In genomic region chr3:196499807-196500524, GRCh38 we compare ENCODE assay signal across 10 cellular contexts. TPM values are rescaled to one million over a fixed set of nuclear protein-coding genes. Genes with fewer than 3 reads are reported as not detected.
DNase-seq lines count a peak whose midpoint lies in the region; FAIRE-seq and TF ChIP-seq lines count a peak whose summit lies in the region.
"Had no signal": no experiment of that assay in that cellular context is flagged by ENCODE, and none has a peak within 500 bp of the region (broad histone marks: within the 10 kb centered on the region; RNA-seq: fewer than 3 reads in every experiment).

No MANE protein-coding gene starts in this region.

- TF ChIP-seq POLR2A in suprapubic skin (IDR thresholded peaks at IDR 0.05): no peak

- H3K4me3 Mint-ChIP-seq in activated CD4-positive, alpha-beta T cell treated with anti-CD3 and anti-CD28 coated beads, Interleukin-2, amount 10 ng/mL, durations not matched to agents 24 days and 14 days: peak overlapping the region; percentile 98
- H3K4me3 Mint-ChIP-seq in activated naive CD4-positive, alpha-beta T cell treated with anti-CD3 and anti-CD28 coated beads, Interleukin-2, amount 10 ng/mL, durations not matched to agents 7 days and 5 days: peak overlapping the region; percentile 98

- 70% methylated on average over 11 of the region's 11 CpGs for WGBS in suprapubic skin

- no peaks in the 10 kb centered on the region for H3K27me3 ChIP-seq in suprapubic skin

- CTCF ChIA-PET in activated naive CD4-positive, alpha-beta T cell treated with anti-CD3 and anti-CD28 coated beads, Interleukin-2, amount 10 ng/mL, durations not matched to agents 7 days and 5 days (lab: Charles Lee): no interaction called here

- peak overlapping the region; percentile 87 for H3K27ac Mint-ChIP-seq in activated CD4-positive, alpha-beta T cell treated with anti-CD3 and anti-CD28 coated beads, Interleukin-2, amount 10 ng/mL, durations not matched to agents 24 days and 14 days
- peak overlapping the region; percentile 56 for H3K27ac Mint-ChIP-seq in activated naive CD4-positive, alpha-beta T cell treated with anti-CD3 and anti-CD28 coated beads, Interleukin-2, amount 10 ng/mL, durations not matched to agents 7 days and 5 days

- H3K36me3 ChIP-seq in kidney (ENCODE audit: control insufficient read depth in 1 of 2, insufficient read depth in 2 of 2, low read length in 2 of 2): no peaks in the 10 kb centered on the region
- H3K36me3 ChIP-seq in suprapubic skin: no peaks in the 10 kb centered on the region

- H3K9ac ChIP-seq in kidney (ENCODE audit: low read length in 2 of 2): peak overlapping the region in 1 of 2 donors; percentile 49

- H3K27ac ChIP-seq in kidney (ENCODE audit: low read depth in 2 of 2, low read length in 2 of 2): no peak overlapping the region
- H3K27ac ChIP-seq in suprapubic skin: no peak overlapping the region

- H3K4me1 ChIP-seq in kidney (ENCODE audit: control insufficient read depth in 1 of 2, insufficient read depth in 1 of 2, low read depth in 1 of 2, low read length in 2 of 2): peaks cover 3 to 8% of the 10 kb centered on the region in 2 donors
- H3K4me1 ChIP-seq in suprapubic skin: peaks cover 43% of the 10 kb centered on the region

- no peak for TF ChIP-seq CTCF in kidney (IDR thresholded peaks at IDR 0.05; ENCODE audit: borderline replicate concordance, extremely low read depth, insufficient read depth)
- no peak for TF ChIP-seq CTCF in suprapubic skin (IDR thresholded peaks at IDR 0.05)

- TF ChIP-seq EP300 in suprapubic skin (IDR thresholded peaks at IDR 0.05): no peak

- H3K36me3 Mint-ChIP-seq in activated CD4-positive, alpha-beta T cell treated with anti-CD3 and anti-CD28 coated beads, Interleukin-2, amount 10 ng/mL, durations not matched to agents 24 days and 14 days (ENCODE audit: low read depth): peaks cover 56% of the 10 kb centered on the region
- H3K36me3 Mint-ChIP-seq in activated naive CD4-positive, alpha-beta T cell treated with anti-CD3 and anti-CD28 coated beads, Interleukin-2, amount 10 ng/mL, durations not matched to agents 7 days and 5 days: peaks cover 63% of the 10 kb centered on the region

- FAIRE-seq in kidney (lab: Jason Lieb, UNC): no peak

- H3K9me3 Mint-ChIP-seq in activated CD4-positive, alpha-beta T cell treated with anti-CD3 and anti-CD28 coated beads, Interleukin-2, amount 10 ng/mL, durations not matched to agents 24 days and 14 days: no peaks in the 10 kb centered on the region
- no peaks in the 10 kb centered on the region for H3K9me3 Mint-ChIP-seq in activated naive CD4-positive, alpha-beta T cell treated with anti-CD3 and anti-CD28 coated beads, Interleukin-2, amount 10 ng/mL, durations not matched to agents 7 days and 5 days

- peak overlapping the region; percentile 24 to 57 for H3K4me3 ChIP-seq in kidney (ENCODE audit: low read length in 2 of 2)
- H3K4me3 ChIP-seq in suprapubic skin: peak overlapping the region; percentile 92

- intact Hi-C loops in activated CD4-positive, alpha-beta T cell treated with anti-CD3 and anti-CD28 coated beads, Interleukin-2, amount 10 ng/mL, durations not matched to agents 24 days and 14 days (cut with micrococcal nuclease): loop anchor here (5.0 kb wide), 4 partner anchors 88 to 593 kb away; partner anchors contain the start of genes TFRC and TNK2
- intact Hi-C loops in kidney (cut with DNase I): no loop called here

- peaks cover 43% of the 10 kb centered on the region for H3K4me1 Mint-ChIP-seq in activated CD4-positive, alpha-beta T cell treated with anti-CD3 and anti-CD28 coated beads, Interleukin-2, amount 10 ng/mL, durations not matched to agents 24 days and 14 days
- peaks cover 43% of the 10 kb centered on the region for H3K4me1 Mint-ChIP-seq in activated naive CD4-positive, alpha-beta T cell treated with anti-CD3 and anti-CD28 coated beads, Interleukin-2, amount 10 ng/mL, durations not matched to agents 7 days and 5 days

- H3K27me3 Mint-ChIP-seq in activated CD4-positive, alpha-beta T cell treated with anti-CD3 and anti-CD28 coated beads, Interleukin-2, amount 10 ng/mL, durations not matched to agents 24 days and 14 days: no peaks in the 10 kb centered on the region
- H3K27me3 Mint-ChIP-seq in activated naive CD4-positive, alpha-beta T cell treated with anti-CD3 and anti-CD28 coated beads, Interleukin-2, amount 10 ng/mL, durations not matched to agents 7 days and 5 days: no peaks in the 10 kb centered on the region

- no peak for DNase-seq in activated CD4-positive, alpha-beta T cell treated with anti-CD3 and anti-CD28 coated beads, Interleukin-2, amount 10 ng/mL, durations not matched to agents 24 days and 14 days
- DNase-seq in activated CD4-positive, alpha-beta T cell treated with anti-CD3 and anti-CD28 coated beads for 4 hours: no peak
- DNase-seq in activated naive CD4-positive, alpha-beta T cell treated with anti-CD3 and anti-CD28 coated beads, Interleukin-2, amount 10 ng/mL, durations not matched to agents 7 days and 5 days: no peak
- DNase-seq in kidney: no peak
- no peak for DNase-seq in suprapubic skin (ENCODE audit: low spot score in 2 of 2)
- DNase-seq in NCI-H1092 treated with DMSO at 0.1 percent for 48 hours (lab: John Stamatoyannopoulos, UW): no peak
- DNase-seq in DMS153 (lab: John Stamatoyannopoulos, UW): no peak
- DNase-seq in pons (ENCODE audit: low spot score): no peak
- DNase-seq: OCI-M1 had no signal

- no peaks in the 10 kb centered on the region for H3K9me3 ChIP-seq in kidney (ENCODE audit: control insufficient read depth in 1 of 2, low read length in 2 of 2)
- no peaks in the 10 kb centered on the region for H3K9me3 ChIP-seq in suprapubic skin

RNA-seq across cellular contexts. Expression of gene RNF168, which starts 3.6 kb away (rescaled TPM):
- 32.8 and 33.3 TPM in 2 replicates for total RNA-seq in activated CD4-positive, alpha-beta T cell treated with anti-CD3 and anti-CD28 coated beads, Interleukin-2, amount 10 ng/mL, durations not matched to agents 24 days and 14 days
- total RNA-seq in kidney: 19.5 TPM
- polyA plus RNA-seq in kidney (ENCODE audit: insufficient read depth, low read depth, low replicate concordance): 3.2 TPM
- 10 to 100 TPM; 22.2 to 40.6 (median 32.6) TPM for total RNA-seq in suprapubic skin

RNA-seq across cellular contexts. Expression of gene SMCO1, which starts 15.2 kb away (rescaled TPM):
- total RNA-seq in activated CD4-positive, alpha-beta T cell treated with anti-CD3 and anti-CD28 coated beads, Interleukin-2, amount 10 ng/mL, durations not matched to agents 24 days and 14 days: not detected in 2 replicates
- total RNA-seq in kidney: not detected
- not detected for polyA plus RNA-seq in kidney (ENCODE audit: insufficient read depth, low read depth, low replicate concordance)
- total RNA-seq in suprapubic skin: not detected
- total RNA-seq: renal cortical epithelial cell had no signal
